In genomic region chr16:67834242-67834614, GRCh38 we compare ENCODE assay signal across 8 cellular contexts. TPM values are rescaled to one million over a fixed set of nuclear protein-coding genes. Genes with fewer than 3 reads are reported as not detected.
DNase-seq lines count a peak whose midpoint lies in the region; ATAC-seq and TF ChIP-seq lines count a peak whose summit lies in the region.

No MANE protein-coding gene starts in this region.

- POLR2A ChIA-PET in AG04450 (lab: Yijun Ruan, JAX): interaction anchor here (0.9 to 2.3 kb wide), 4 partner anchors 12 to 61 kb away, joined by 3 to 10 read pairs (median 5); partner anchors contain the start of genes NUTF2, RANBP10 and TSNAXIP1

- peak overlapping the region; percentile 87 for H3K9ac ChIP-seq in Karpas-422 (ENCODE audit: low read length)

- no peaks in the 10 kb centered on the region for H3K9me3 Mint-ChIP-seq in natural killer cell treated with Interleukin-12 subunit alpha and Interleukin-12 subunit beta and Interleukin-15 and Interleukin-18, amount 100 ng/mL, for 72 hours

- no peaks in the 10 kb centered on the region for H4K20me1 ChIP-seq in Karpas-422 (ENCODE audit: insufficient read depth, low read depth, low read length)

- H3K27me3 ChIP-seq in AG04450 (ENCODE audit: control insufficient read depth, insufficient read depth, low read length): no peaks in the 10 kb centered on the region
- no peaks in the 10 kb centered on the region for H3K27me3 ChIP-seq in Karpas-422 (ENCODE audit: low read length)
- no peaks in the 10 kb centered on the region for H3K27me3 ChIP-seq in dorsolateral prefrontal cortex
- H3K27me3 ChIP-seq in adrenal gland: no peaks in the 10 kb centered on the region

- H3K27ac Mint-ChIP-seq in natural killer cell treated with Interleukin-12 subunit alpha and Interleukin-12 subunit beta and Interleukin-15 and Interleukin-18, amount 100 ng/mL, for 72 hours: peak overlapping the region; percentile 64 to 85

- TF ChIP-seq CTCF in AG04450 (IDR thresholded peaks at IDR 0.05; ENCODE audit: low read depth, low read length) (no peak), dorsolateral prefrontal cortex (IDR thresholded peaks at IDR 0.05 in 54 of 56, conservative IDR thresholded peaks at IDR 0.05 in 2 of 56; ENCODE audit: low read depth in 1 of 56, partially characterized antibody in 56 of 56) (no peak), adrenal gland (IDR thresholded peaks at IDR 0.05) (no peak)

- DNase-seq in AG04450 (ENCODE audit: low read depth, low spot score) (no peak), Karpas-422 (no peak), dorsolateral prefrontal cortex (no peak), adrenal gland (no peak), NCI-H187 treated with DMSO at 0.1 percent for 48 hours (lab: John Stamatoyannopoulos, UW) (no peak), NOMO-1 treated with DMSO at 0.1 percent for 48 hours (lab: John Stamatoyannopoulos, UW; ENCODE audit: unreplicated experiment) (no peak)
- no peak for DNase-seq in natural killer cell treated with Interleukin-12 subunit alpha and Interleukin-12 subunit beta and Interleukin-15 and Interleukin-18, amount 100 ng/mL, for 72 hours (ENCODE audit: low spot score)

- H3K4me2 ChIP-seq in Karpas-422 (ENCODE audit: low read depth, low read length, poor library complexity, severe bottlenecking): peak overlapping the region; percentile 85

- H3K27ac ChIP-seq in AG04450 (ENCODE audit: low read depth, low read length) (no peak overlapping the region), Karpas-422 (ENCODE audit: low read length) (no peak overlapping the region), dorsolateral prefrontal cortex (peak overlapping the region; percentile 10 to 94 (median 81)), adrenal gland (peak overlapping the region in 2 of 5 donors; percentile 9 to 56)

- peak overlapping the region; percentile 83 for H2AFZ ChIP-seq in Karpas-422 (ENCODE audit: low read length)

- no peaks in the 10 kb centered on the region for H3K36me3 ChIP-seq in Karpas-422 (ENCODE audit: insufficient read depth, low read length)
- peaks cover 0 to 30% of the 10 kb centered on the region in 2 donors for H3K36me3 ChIP-seq in adrenal gland (replicated peaks in 1 of 2)

- no peak for TF ChIP-seq POLR2A in adrenal gland (IDR thresholded peaks at IDR 0.05)

- 73 to 85% (median 82%) methylated on average over 10 of the region's 10 CpGs for WGBS in adrenal gland, 4 donors

- H3K79me2 ChIP-seq in Karpas-422 (ENCODE audit: low read length): peaks cover 12% of the 10 kb centered on the region

- peak overlapping the region; percentile 88 for H3K4me3 Mint-ChIP-seq in natural killer cell treated with Interleukin-12 subunit alpha and Interleukin-12 subunit beta and Interleukin-15 and Interleukin-18, amount 100 ng/mL, for 72 hours

- H3K27me3 Mint-ChIP-seq in natural killer cell treated with Interleukin-12 subunit alpha and Interleukin-12 subunit beta and Interleukin-15 and Interleukin-18, amount 100 ng/mL, for 72 hours: no peaks in the 10 kb centered on the region

- H3K4me1 ChIP-seq in Karpas-422 (ENCODE audit: low read length) (peaks cover 16% of the 10 kb centered on the region), adrenal gland (replicated peaks in 1 of 2) (peaks cover 10 to 15% of the 10 kb centered on the region in 2 donors)

- no peaks in the 10 kb centered on the region for H3K9me2 ChIP-seq in Karpas-422 (replicated peaks; ENCODE audit: insufficient read depth, low read length)

- ATAC-seq in natural killer cell treated with Interleukin-12 subunit alpha and Interleukin-12 subunit beta and Interleukin-15 and Interleukin-18, amount 100 ng/mL, for 72 hours: no peak
- ATAC-seq in GM21528 (IDR thresholded peaks at IDR 0.05; ENCODE audit: low FRiP score, unreplicated experiment): no peak

- peaks cover 0 to 12% of the 10 kb centered on the region in 2 donors for H3K4me1 Mint-ChIP-seq in natural killer cell treated with Interleukin-12 subunit alpha and Interleukin-12 subunit beta and Interleukin-15 and Interleukin-18, amount 100 ng/mL, for 72 hours (ENCODE audit: low read depth in 2 of 2)

- H3K36me3 Mint-ChIP-seq in natural killer cell treated with Interleukin-12 subunit alpha and Interleukin-12 subunit beta and Interleukin-15 and Interleukin-18, amount 100 ng/mL, for 72 hours: no peaks in the 10 kb centered on the region

- peak overlapping the region; percentile 75; the same call in 1 of the 2 replicates for H3K4me3 ChIP-seq in AG04450 (ENCODE audit: low read depth, low read length)
- H3K4me3 ChIP-seq in Karpas-422 (ENCODE audit: low read length): peak overlapping the region; percentile 75
- H3K4me3 ChIP-seq in dorsolateral prefrontal cortex: peak overlapping the region; percentile 50 to 100 (median 84)
- H3K4me3 ChIP-seq in adrenal gland: peak overlapping the region in 2 of 4 donors; percentile 23 to 75

- H3K9me3 ChIP-seq in AG04450 (ENCODE audit: control insufficient read depth, insufficient read depth, low read length): no peaks in the 10 kb centered on the region
- no peaks in the 10 kb centered on the region for H3K9me3 ChIP-seq in Karpas-422 (ENCODE audit: low read length)
- H3K9me3 ChIP-seq in adrenal gland (replicated peaks in 1 of 3): no peaks in the 10 kb centered on the region

- intact Hi-C loops in dorsolateral prefrontal cortex (cut with DNase I): loop anchor here in 1 of 2 donors (10.0 kb wide), 2 partner anchors 191 to 309 kb away; partner anchors contain the start of genes DDX28, DUS2 and RIPOR1
- intact Hi-C loops in adrenal gland (cut with DNase I): no loop called here

- CTCF ChIA-PET in AG04450 (lab: Charles Lee): interaction anchor here (0.6 to 2.4 kb wide), 3 partner anchors 7 to 160 kb away, joined by 3 to 15 read pairs (median 5); no protein-coding TSS in a partner anchor

RNA-seq across cellular contexts. Expression of gene THAP11, which starts 7.9 kb away (rescaled TPM):
- polyA plus RNA-seq in AG04450 (2011; rRNA removed) (22.3 and 22.8 TPM in 2 replicates), adrenal gland (1 to 10 TPM; 8.4 to 8.6 (median 8.5) TPM)
- 14.4 and 16.2 TPM in 2 replicates for polyA minus RNA-seq in AG04450 (2011; rRNA and poly(A)+ RNA removed)
- 57.1 and 89.9 TPM in 2 replicates for total RNA-seq in Karpas-422 (2014; rRNA removed; shearing (Covaris generic); ENCODE audit: low replicate concordance)
- total RNA-seq in dorsolateral prefrontal cortex (10 to 100 TPM; 17.7 to 30.0 (median 24.0) TPM), adrenal gland (10 to 100 TPM; 19.9 to 85.6 (median 44.7) TPM)
- 10 to 100 TPM; 30.5 to 45.9 TPM for total RNA-seq in natural killer cell treated with Interleukin-12 subunit alpha and Interleukin-12 subunit beta and Interleukin-15 and Interleukin-18, amount 100 ng/mL, for 72 hours

RNA-seq across cellular contexts. Expression of gene NUTF2, which starts 12.5 kb away (rescaled TPM):
- 151 and 190 TPM in 2 replicates for polyA plus RNA-seq in AG04450 (2011; rRNA removed)
- polyA minus RNA-seq in AG04450 (2011; rRNA and poly(A)+ RNA removed): 368 and 417 TPM in 2 replicates
- total RNA-seq in Karpas-422 (2014; rRNA removed; shearing (Covaris generic); ENCODE audit: low replicate concordance): 179 and 237 TPM in 2 replicates
- 10 to 100 TPM; 51.7 to 88.9 (median 72.2) TPM for total RNA-seq in dorsolateral prefrontal cortex
- 100 to 1,000 TPM; 114 to 124 TPM for total RNA-seq in natural killer cell treated with Interleukin-12 subunit alpha and Interleukin-12 subunit beta and Interleukin-15 and Interleukin-18, amount 100 ng/mL, for 72 hours
- 100 to 1,000 TPM in 2 of 8 donors, 10 to 100 TPM in 6; 30.0 to 201 (median 80.7) TPM for total RNA-seq in adrenal gland
- 100 to 1,000 TPM; 131 to 170 (median 134) TPM for polyA plus RNA-seq in adrenal gland

RNA-seq across cellular contexts. Expression of gene CENPT, which starts 13.3 kb away (rescaled TPM):
- polyA plus RNA-seq in AG04450 (2011; rRNA removed) (17.9 and 21.7 TPM in 2 replicates), adrenal gland (100 to 1,000 TPM in 2 of 3 donors, 10 to 100 TPM in 1; 15.8 to 250 (median 126) TPM)
- polyA minus RNA-seq in AG04450 (2011; rRNA and poly(A)+ RNA removed): 21.1 and 27.6 TPM in 2 replicates
- 22.0 and 36.0 TPM in 2 replicates for total RNA-seq in Karpas-422 (2014; rRNA removed; shearing (Covaris generic); ENCODE audit: low replicate concordance)
- total RNA-seq in dorsolateral prefrontal cortex (10 to 100 TPM; 40.0 to 88.4 (median 54.9) TPM), adrenal gland (10 to 100 TPM; 18.1 to 58.6 (median 38.7) TPM)
- 10 to 100 TPM; 51.6 to 83.7 TPM for total RNA-seq in natural killer cell treated with Interleukin-12 subunit alpha and Interleukin-12 subunit beta and Interleukin-15 and Interleukin-18, amount 100 ng/mL, for 72 hours

RNA-seq across cellular contexts. Expression of gene TSNAXIP1, which starts 27.5 kb away (rescaled TPM):
- polyA plus RNA-seq in AG04450 (2011; rRNA removed) (0.92 and 1.1 TPM in 2 replicates), adrenal gland (10 to 100 TPM in 2 of 3 donors, 1 to 10 TPM in 1; 2.2 to 18.7 (median 15.7) TPM)
- 0.28 and 0.91 TPM in 2 replicates for polyA minus RNA-seq in AG04450 (2011; rRNA and poly(A)+ RNA removed)
- total RNA-seq in Karpas-422 (2014; rRNA removed; shearing (Covaris generic); ENCODE audit: low replicate concordance): 0.52 and 1.1 TPM in 2 replicates
- total RNA-seq in dorsolateral prefrontal cortex (10 to 100 TPM in 26 of 120 experiments, 1 to 10 TPM in 94; 3.1 to 16.5 (median 8.5) TPM), adrenal gland (1 to 10 TPM in 7 of 8 donors, under 1 TPM in 1; 0.72 to 3.6 (median 2.1) TPM)
- 1 to 10 TPM in 1 of 2 donors, under 1 TPM in 1; 0.24 to 1.1 TPM for total RNA-seq in natural killer cell treated with Interleukin-12 subunit alpha and Interleukin-12 subunit beta and Interleukin-15 and Interleukin-18, amount 100 ng/mL, for 72 hours

RNA-seq across cellular contexts. Expression of gene RANBP10, which starts 27.9 kb away (rescaled TPM):
- polyA plus RNA-seq in AG04450 (2011; rRNA removed) (11.3 and 11.7 TPM in 2 replicates), adrenal gland (10 to 100 TPM; 19.1 to 45.8 (median 20.1) TPM)
- 13.8 and 17.1 TPM in 2 replicates for polyA minus RNA-seq in AG04450 (2011; rRNA and poly(A)+ RNA removed)
- total RNA-seq in Karpas-422 (2014; rRNA removed; shearing (Covaris generic); ENCODE audit: low replicate concordance): 9.3 and 10.7 TPM in 2 replicates
- total RNA-seq in dorsolateral prefrontal cortex (10 to 100 TPM; 13.9 to 32.6 (median 21.2) TPM), adrenal gland (10 to 100 TPM in 7 of 8 donors, 1 to 10 TPM in 1; 9.7 to 74.1 (median 28.4) TPM)
- 10 to 100 TPM; 28.0 to 31.0 TPM for total RNA-seq in natural killer cell treated with Interleukin-12 subunit alpha and Interleukin-12 subunit beta and Interleukin-15 and Interleukin-18, amount 100 ng/mL, for 72 hours

Comparison
In these comparisons a context has a peak if more than half of its experiments do, and no peak if none do; other contexts are left out.
1. H3K27ac ChIP-seq: peak in dorsolateral prefrontal cortex (59 of 59); none in AG04450 (single experiment) and Karpas-422 (single experiment).